In the genomic region with DNA sequence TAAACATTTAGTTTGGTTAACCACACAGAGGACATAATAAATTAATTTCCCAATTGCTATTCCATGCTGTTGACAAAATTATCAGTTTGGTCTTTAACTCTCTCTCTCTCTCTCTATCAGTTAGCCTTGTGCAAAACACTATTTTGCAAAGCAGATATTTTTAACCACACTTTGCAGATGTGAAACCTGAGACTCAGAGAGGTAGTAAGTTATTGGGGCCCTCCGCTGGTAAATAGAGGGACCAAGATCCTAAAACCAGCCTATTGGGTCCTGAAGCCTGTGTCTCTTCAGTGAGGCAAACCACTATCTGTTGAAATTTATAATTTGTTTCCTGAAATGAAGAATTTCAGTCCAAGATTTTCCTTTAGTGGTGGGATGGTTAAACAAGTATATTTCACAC, we compare ENCODE assay signal across 23 cellular contexts.
DNase-seq lines count a peak whose midpoint lies in the region; ATAC-seq, FAIRE-seq and TF ChIP-seq lines count a peak whose summit lies in the region.
"Had no signal": no experiment of that assay in that cellular context is flagged by ENCODE, and none has a peak within 500 bp of the region (broad histone marks: within the 10 kb centered on the region; RNA-seq: fewer than 3 reads in every experiment).

No MANE protein-coding gene starts in this region.

- no peaks in the 10 kb centered on the region for H3K27me3 ChIP-seq in GM12878 (replicated peaks in 1 of 2; ENCODE audit: control insufficient read depth in 2 of 2, insufficient read depth in 2 of 2, low read length in 1 of 2)
- no peaks in the 10 kb centered on the region for H3K27me3 ChIP-seq in A673 (replicated peaks; ENCODE audit: insufficient read depth, low read depth, low read length, poor library complexity)
- H3K27me3 ChIP-seq: body of pancreas, upper lobe of right lung had no signal

- in situ Hi-C loops in GM12878 (cut with MboI), result loop anchor here (25.0 kb wide), 1 partner anchor 450 kb away; a partner anchor contains a TSS

- ATAC-seq in GM21576 (IDR thresholded peaks at IDR 0.05; ENCODE audit: unreplicated experiment) (peak; percentile 92), HG03442 (IDR thresholded peaks at IDR 0.05; ENCODE audit: unreplicated experiment) (peak; percentile 88), GM12878 (peak; percentile 49), HG02970 (IDR thresholded peaks at IDR 0.05; ENCODE audit: low FRiP score, unreplicated experiment) (no peak)
- ATAC-seq: body of pancreas; esophagus mucosa; naive thymus-derived CD8-positive, alpha-beta T cell; stimulated activated effector memory CD8-positive, alpha-beta T cell treated with anti-CD3 and anti-CD28 coated beads, Interleukin-12 subunit alpha, Interleukin-12 subunit beta, amount 100 ng/mL, for 72 hours; upper lobe of right lung had no signal

- peak; percentile 51 for TF ChIP-seq RAD21 in GM12878 (IDR thresholded peaks at IDR 0.05; ENCODE audit: insufficient read depth, low read depth, low read length)

- H3K36me3 ChIP-seq in GM12878 (ENCODE audit: control insufficient read depth in 2 of 2, insufficient read depth in 2 of 2, low read length in 1 of 2), result no peaks in the 10 kb centered on the region
- H3K36me3 ChIP-seq in A673 (ENCODE audit: insufficient read depth, low read length, poor library complexity, severe bottlenecking), result no peaks in the 10 kb centered on the region
- H3K36me3 ChIP-seq: upper lobe of right lung had no signal

- H4K20me1 ChIP-seq in GM12878 (ENCODE audit: control insufficient read depth, insufficient read depth), result no peaks in the 10 kb centered on the region

- peaks cover 15% of the 10 kb centered on the region for H3K4me1 ChIP-seq in GM12878 (ENCODE audit: control insufficient read depth, insufficient read depth, low read length)
- H3K4me1 ChIP-seq in A673 (ENCODE audit: insufficient read depth, low read length, poor library complexity, severe bottlenecking), result no peaks in the 10 kb centered on the region
- H3K4me1 ChIP-seq: body of pancreas, upper lobe of right lung had no signal

- no TSS peak for BruUV-seq in GM12878 (replicated peaks; lab: Mats Ljungman, UMichigan)
- BruUV-seq in A673 (replicated peaks; lab: Mats Ljungman, UMichigan), result no TSS peak

- no peaks in the 10 kb centered on the region for H3K79me2 ChIP-seq in GM12878 (ENCODE audit: control insufficient read depth, insufficient read depth, low read length)

- SMC1A ChIA-PET in GM12878 (lab: Charles Lee; ENCODE audit: uncharacterized antibody, unreplicated experiment), result interaction anchor here (1.7 kb wide), 1 partner anchor 288 kb away, joined by 5 read pairs; no protein-coding TSS in a partner anchor

- no peak overlapping the region for H3K9ac ChIP-seq in GM12878 (ENCODE audit: control insufficient read depth, insufficient read depth, low read length)

- RAD21 ChIA-PET in GM12878 (lab: Charles Lee; ENCODE audit: unreplicated experiment), result no interaction called here

- 0% methylated on average over 1 of the region's 1 CpG for WGBS in GM12878 (ENCODE audit: insufficient coverage, insufficient replicate concordance, low lambda C conversion rate, missing lambda C conversion rate)

- no peak for TF ChIP-seq POLR2A in GM12878 (IDR thresholded peaks at IDR 0.05; ENCODE audit: low read depth, low read length)

- H3K27ac ChIP-seq in GM12878 (ENCODE audit: control insufficient read depth, insufficient read depth) (no peak overlapping the region; the same call in 1 of the 2 replicates), A673 (ENCODE audit: low read depth, low read length, poor library complexity, severe bottlenecking) (no peak overlapping the region)
- H3K27ac ChIP-seq: body of pancreas, C4-2B, skin epidermis, upper lobe of right lung had no signal

- H2AFZ ChIP-seq in GM12878 (ENCODE audit: control insufficient read depth, low read depth, low read length), result no peak overlapping the region; the same call in 1 of the 2 replicates

- CTCF ChIA-PET in GM12878 (lab: Yijun Ruan, JAX), result interaction anchor here (2.3 to 2.5 kb wide), 2 partner anchors 193 to 209 kb away, joined by 5 to 8 read pairs; no protein-coding TSS in a partner anchor
- CTCF ChIA-PET in A673 (lab: Charles Lee), result no interaction called here

- intact Hi-C loops in GM12878 (cut with micrococcal nuclease; ENCODE audit: unreplicated experiment), result no loop called here
- intact Hi-C loops in A673 (cut with micrococcal nuclease; ENCODE audit: unreplicated experiment), result loop anchor here (2.0 kb wide), 1 partner anchor 245 kb away; no protein-coding TSS in a partner anchor

- H3K4me3 ChIP-seq in GM12878 (no peak overlapping the region), A673 (ENCODE audit: low read depth, low read length, poor library complexity, severe bottlenecking) (no peak overlapping the region)
- H3K4me3 ChIP-seq: body of pancreas, skin epidermis, upper lobe of right lung had no signal

- POLR2A ChIA-PET in GM12878 (lab: Charles Lee) (no interaction called here), A673 (lab: Charles Lee; ENCODE audit: low non-redundant PET) (no interaction called here)

- FAIRE-seq in GM12878 (lab: Jason Lieb, UNC), result no peak
- FAIRE-seq: H54, islet of Langerhans had no signal

- no peaks in the 10 kb centered on the region for H3K9me3 ChIP-seq in GM12878 (replicated peaks; ENCODE audit: control insufficient read depth, insufficient read depth, low read length)
- H3K9me3 ChIP-seq in A673 (ENCODE audit: low read depth, low read length, poor library complexity, severe bottlenecking), result no peaks in the 10 kb centered on the region
- H3K9me3 ChIP-seq: body of pancreas, upper lobe of right lung had no signal

- no peak for TF ChIP-seq CTCF in GM12878 (IDR thresholded peaks at IDR 0.05 in 2 of 3, conservative IDR thresholded peaks at IDR 0.05 in 1 of 3; ENCODE audit: control insufficient read depth in 2 of 3, extremely low read depth in 1 of 3, insufficient read depth in 1 of 3, low read depth in 3 of 3, low read length in 3 of 3)
- no peak for TF ChIP-seq CTCF in A673 (conservative IDR thresholded peaks at IDR 0.05; ENCODE audit: low read depth, low read length)

- peak overlapping the region; percentile 4; the same call in 1 of the 2 replicates for H3K4me2 ChIP-seq in GM12878 (ENCODE audit: control insufficient read depth, insufficient read depth)

- DNase-seq in NCI-H1105 treated with DMSO at 0.1 percent for 48 hours (lab: John Stamatoyannopoulos, UW) (peak; percentile 17), NCI-H1105 (lab: John Stamatoyannopoulos, UW) (no peak), GM12878 (ENCODE audit: low read depth, low spot score) (no peak), hypothalamus (lab: John Stamatoyannopoulos, UW) (no peak), A673 (ENCODE audit: low spot score) (no peak)
- DNase-seq: activated CD8-positive, alpha-beta memory T cell treated with anti-CD3 and anti-CD28 coated beads, Interleukin-2, amount 50 U/mL, for 48 hours; activated naive CD4-positive, alpha-beta T cell treated with anti-CD3 and anti-CD28 coated beads, Interleukin-2, amount 10 ng/mL, durations not matched to agents 7 days and 5 days; body of pancreas; naive thymus-derived CD8-positive, alpha-beta T cell; NCI-H2107; NCI-H774; posterior cingulate gyrus; Right ventricle myocardium superior; upper lobe of right lung had no signal

- no peak for TF ChIP-seq EP300 in GM12878 (IDR thresholded peaks at IDR 0.05; ENCODE audit: borderline replicate concordance in 1 of 2, control insufficient read depth in 1 of 2, low read depth in 2 of 2, low read length in 2 of 2)

TF ChIP-seq in GM12878, 131 proteins besides CTCF, POLR2A, EP300 and RAD21 (continues in another document):
- peak; percentile 84 for TF ChIP-seq RUNX3 (IDR thresholded peaks at IDR 0.05; ENCODE audit: low read length)
- TF ChIP-seq RB1 (IDR thresholded peaks at IDR 0.05; ENCODE audit: borderline replicate concordance), result no peak
- TF ChIP-seq NBN (IDR thresholded peaks at IDR 0.05), result no peak
- TF ChIP-seq NFIC (IDR thresholded peaks at IDR 0.05; ENCODE audit: low read depth, low read length), result peak; percentile 50; the same call in 1 of the 2 replicates
- 0 out of 2 replicates have a peak, but pooled peaks have one; percentile 45 for TF ChIP-seq FOXM1 (IDR thresholded peaks at IDR 0.05; ENCODE audit: low read depth, low read length)
- TF ChIP-seq RELA (IDR thresholded peaks at IDR 0.05; ENCODE audit: borderline replicate concordance, partially characterized antibody), result no peak
- peak; percentile 80 for TF ChIP-seq MEF2A (IDR thresholded peaks at IDR 0.05; ENCODE audit: insufficient read depth, low read depth, low read length)
- TF ChIP-seq, protein P1, sequence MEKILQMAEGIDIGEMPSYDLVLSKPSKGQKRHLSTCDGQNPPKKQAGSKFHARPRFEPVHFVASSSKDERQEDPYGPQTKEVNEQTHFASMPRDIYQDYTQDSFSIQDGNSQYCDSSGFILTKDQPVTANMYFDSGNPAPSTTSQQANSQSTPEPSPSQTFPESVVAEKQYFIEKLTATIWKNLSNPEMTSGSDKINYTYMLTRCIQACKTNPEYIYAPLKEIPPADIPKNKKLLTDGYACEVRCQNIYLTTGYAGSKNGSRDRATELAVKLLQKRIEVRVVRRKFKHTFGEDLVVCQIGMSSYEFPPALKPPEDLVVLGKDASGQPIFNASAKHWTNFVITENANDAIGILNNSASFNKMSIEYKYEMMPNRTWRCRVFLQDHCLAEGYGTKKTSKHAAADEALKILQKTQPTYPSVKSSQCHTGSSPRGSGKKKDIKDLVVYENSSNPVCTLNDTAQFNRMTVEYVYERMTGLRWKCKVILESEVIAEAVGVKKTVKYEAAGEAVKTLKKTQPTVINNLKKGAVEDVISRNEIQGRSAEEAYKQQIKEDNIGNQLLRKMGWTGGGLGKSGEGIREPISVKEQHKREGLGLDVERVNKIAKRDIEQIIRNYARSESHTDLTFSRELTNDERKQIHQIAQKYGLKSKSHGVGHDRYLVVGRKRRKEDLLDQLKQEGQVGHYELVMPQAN (conservative IDR thresholded peaks at IDR 0.05), result no peak
- no peak for TF ChIP-seq ZZZ3 (IDR thresholded peaks at IDR 0.05; ENCODE audit: control insufficient read depth, insufficient read length, low read depth)
- no peak for TF ChIP-seq IKZF1 (conservative IDR thresholded peaks at IDR 0.05)
- no peak for TF ChIP-seq MYC (IDR thresholded peaks at IDR 0.05; ENCODE audit: insufficient read depth, insufficient read length, insufficient replicate concordance, low read length, severe bottlenecking)
- TF ChIP-seq PAX8 (IDR thresholded peaks at IDR 0.05), result no peak
- no peak for TF ChIP-seq RFX5 (IDR thresholded peaks at IDR 0.05; ENCODE audit: low read depth, low read length)
